Comparison of ENCODE assay signal across 10 cellular contexts in genomic region chr11:74417860-74418508, GRCh38. TPM values are rescaled to one million over a fixed set of nuclear protein-coding genes. Genes with fewer than 3 reads are reported as not detected.
DNase-seq lines count a peak whose midpoint lies in the region; ATAC-seq and TF ChIP-seq lines count a peak whose summit lies in the region.
"Had no signal": no experiment of that assay in that cellular context is flagged by ENCODE, and none has a peak within 500 bp of the region (broad histone marks: within the 10 kb centered on the region; RNA-seq: fewer than 3 reads in every experiment).

No MANE protein-coding gene starts in this region.

- no peak overlapping the region for H3K4me3 Mint-ChIP-seq in GM23338

- H3K27me3 ChIP-seq in GM23338 (ENCODE audit: insufficient read depth), result no peaks in the 10 kb centered on the region

- no peaks in the 10 kb centered on the region; the same call in 1 of the 2 replicates for H4K20me1 ChIP-seq in GM23338 (replicated peaks; ENCODE audit: insufficient read depth)

- H3K27me3 Mint-ChIP-seq in GM23338 (ENCODE audit: insufficient read depth, low read depth, poor library complexity), result peaks cover 9% of the 10 kb centered on the region

- ATAC-seq in GM23338, result peak; percentile 26; the same call in 2 of the 3 replicates
- peak; percentile 18 for ATAC-seq in Right ventricle myocardium superior (ENCODE audit: poor library complexity)
- no peak for ATAC-seq in GM21515 (IDR thresholded peaks at IDR 0.05; ENCODE audit: unreplicated experiment)
- ATAC-seq in HG03469 (IDR thresholded peaks at IDR 0.05; ENCODE audit: unreplicated experiment), result no peak

- H3K9me3 Mint-ChIP-seq in GM23338, result no peaks in the 10 kb centered on the region

- H3K4me2 ChIP-seq in GM23338, result no peak overlapping the region

- DNase-seq in GM23338 (ENCODE audit: low spot score) (no peak), SK-N-MC (ENCODE audit: low read depth, low spot score) (no peak), Right ventricle myocardium superior (no peak), SIG-M5 (lab: John Stamatoyannopoulos, UW) (no peak), NOMO-1 (lab: John Stamatoyannopoulos, UW; ENCODE audit: unreplicated experiment in 2 of 2) (no peak)
- DNase-seq: nucleus accumbens, substantia nigra had no signal

- no peak for TF ChIP-seq CTCF in GM23338 (conservative IDR thresholded peaks at IDR 0.05; ENCODE audit: low read depth in 2 of 2)

- H3K9ac ChIP-seq in SK-N-MC (ENCODE audit: insufficient read length), result no peak overlapping the region

- H3F3A ChIP-seq in GM23338 (replicated peaks; ENCODE audit: low read depth), result no peaks in the 10 kb centered on the region

- no peaks in the 10 kb centered on the region for H3K36me3 ChIP-seq in GM23338 (ENCODE audit: insufficient read depth)
- no peaks in the 10 kb centered on the region for H3K36me3 ChIP-seq in SK-N-MC (ENCODE audit: insufficient read depth, low read length)

- H3K9me2 ChIP-seq in GM23338 (ENCODE audit: insufficient read depth), result no peaks in the 10 kb centered on the region

- no peaks in the 10 kb centered on the region for H3K36me3 Mint-ChIP-seq in GM23338 (ENCODE audit: low read depth)

- H3K27ac Mint-ChIP-seq in GM23338, result peak overlapping the region; percentile 5; the same call in 1 of the 2 replicates

- no peak overlapping the region for H2AFZ ChIP-seq in GM23338

- H3K27ac ChIP-seq in GM23338 (ENCODE audit: low read depth) (no peak overlapping the region), SK-N-MC (peak overlapping the region; percentile 72; the same call in 1 of the 2 replicates), skin epidermis (peak overlapping the region in 17 of 21 experiments; percentile 1 to 76 (median 38))

- intact Hi-C loops in Right ventricle myocardium superior (cut with DNase I), result no loop called here

- no peaks in the 10 kb centered on the region for H3K79me2 ChIP-seq in GM23338 (replicated peaks; ENCODE audit: insufficient read depth)

- H3K4me3 ChIP-seq in GM23338 (no peak overlapping the region), SK-N-MC (no peak overlapping the region), skin epidermis (no peak overlapping the region)

- no peaks in the 10 kb centered on the region for H3K9me3 ChIP-seq in SK-N-MC (ENCODE audit: low read depth, low read length)

- 0 out of 2 replicates have a peak, but pooled peaks cover 2% of the 10 kb centered on the region for H3K4me1 ChIP-seq in GM23338 (ENCODE audit: insufficient read depth)

- H3K4me1 Mint-ChIP-seq in GM23338, result peaks cover 7% of the 10 kb centered on the region; the same call in 2 of the 3 replicates

TF ChIP-seq in GM23338, 12 proteins besides CTCF, POLR2A, EP300 and RAD21:
- TF ChIP-seq REST (IDR thresholded peaks at IDR 0.05; ENCODE audit: unreplicated experiment), result peak; percentile 62
- no peak for TF ChIP-seq EZH2phosphoT487 (IDR thresholded peaks at IDR 0.05; ENCODE audit: unreplicated experiment)

RNA-seq across cellular contexts. Expression of gene PGM2L1, which starts 19.8 kb away (rescaled TPM):
- 41.0 and 44.4 TPM in 2 replicates for total RNA-seq in GM23338 (2014; rRNA removed; shearing (Covaris generic))
- 27.2 and 32.6 TPM in 2 replicates for polyA plus RNA-seq in GM23338 (2016; fragmentation: Nextera tagmentation; extraction: Ambion mirVana)
- 1.9 TPM for total RNA-seq in Right ventricle myocardium superior

RNA-seq across cellular contexts. Expression of gene KCNE3, which starts 49.4 kb away (rescaled TPM):
- 4.3 and 10.6 TPM in 2 replicates for total RNA-seq in GM23338 (2014; rRNA removed; shearing (Covaris generic))
- polyA plus RNA-seq in GM23338 (2016; fragmentation: Nextera tagmentation; extraction: Ambion mirVana), result 2.3 and 2.4 TPM in 2 replicates
- total RNA-seq in Right ventricle myocardium superior, result 2.6 TPM

Comparison
In these comparisons a context has a peak if more than half of its experiments do, and no peak if none do; other contexts are left out.
1. ATAC-seq: peak in GM23338 (single experiment) and Right ventricle myocardium superior (single experiment); none in GM21515 (single experiment) and HG03469 (single experiment).
2. RNA of gene PGM2L1, which starts 19.8 kb away (total RNA-seq): 41.0 to 44.4 TPM in GM23338; 1.9 TPM in Right ventricle myocardium superior (single experiment); every median in the first group is over 10 times any median in the second.